Comparison of ENCODE assay signal across 14 cellular contexts in the genomic region with DNA sequence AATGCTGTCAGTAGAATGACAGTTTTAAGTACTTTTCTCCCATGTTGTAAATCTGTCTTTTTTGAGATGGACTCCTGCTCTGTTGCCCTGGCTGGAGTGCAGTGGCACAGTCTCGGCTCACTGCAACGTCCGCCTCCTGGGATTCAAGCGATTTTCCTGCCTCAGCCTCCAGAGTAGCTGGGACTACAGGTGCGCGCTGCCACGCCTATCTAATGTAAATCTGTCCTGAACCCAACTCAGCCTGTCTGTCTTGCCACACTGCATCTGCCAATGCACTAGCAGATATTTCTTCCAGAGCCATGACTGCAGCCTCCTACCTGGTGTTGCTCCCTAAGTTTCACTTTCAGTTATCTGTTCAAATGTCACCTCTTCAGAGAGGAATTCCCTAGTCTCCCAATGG.
DNase-seq lines count a peak whose midpoint lies in the region; ATAC-seq, FAIRE-seq and TF ChIP-seq lines count a peak whose summit lies in the region.
"Had no signal": no experiment of that assay in that cellular context is flagged by ENCODE, and none has a peak within 500 bp of the region (broad histone marks: within the 10 kb centered on the region; RNA-seq: fewer than 3 reads in every experiment).

No MANE protein-coding gene starts in this region.

- DNase-seq in right cardiac atrium (no peak), left cardiac atrium (no peak), adrenal gland (peak in 4 of 7 donors; percentile 7 to 18 (median 12)), HepG2 (ENCODE audit: low spot score) (no peak), GM12892 (ENCODE audit: insufficient read length) (no peak)
- no peak for DNase-seq in activated naive CD4-positive, alpha-beta T cell treated with anti-CD3 and anti-CD28 coated beads, Interleukin-2, amount 50 U/mL, for 16 hours
- no peak for DNase-seq in stimulated activated effector memory CD8-positive, alpha-beta T cell treated with anti-CD3 and anti-CD28 coated beads, Interleukin-12 subunit alpha, Interleukin-12 subunit beta, amount 100 ng/mL, for 72 hours (ENCODE audit: low spot score in 2 of 2)
- DNase-seq: activated CD4-positive, alpha-beta memory T cell treated with anti-CD3 and anti-CD28 coated beads for 36 hours; sigmoid colon; T-cell had no signal

- peaks cover 1% of the 10 kb centered on the region for H3K4me1 ChIP-seq in right cardiac atrium (ENCODE audit: control insufficient read depth, insufficient read depth, low read length)
- H3K4me1 ChIP-seq in adrenal gland (replicated peaks in 1 of 2) = peaks cover 0 to 12% of the 10 kb centered on the region in 2 donors
- H3K4me1 ChIP-seq in HepG2 (ENCODE audit: insufficient read depth, low read length) = no peaks in the 10 kb centered on the region

- TF ChIP-seq POLR2A in adrenal gland (IDR thresholded peaks at IDR 0.05) (no peak), HepG2 (IDR thresholded peaks at IDR 0.05; ENCODE audit: insufficient read depth in 1 of 2, low read depth in 2 of 2, low read length in 2 of 2) (no peak), GM12892 (IDR thresholded peaks at IDR 0.05; ENCODE audit: low read depth, low read length) (no peak)

- peak overlapping the region; percentile 58 for H3K4me2 ChIP-seq in HepG2 (ENCODE audit: low read depth, low read length)

- H3K27me3 ChIP-seq in right cardiac atrium (ENCODE audit: control insufficient read depth, insufficient read depth) (no peaks in the 10 kb centered on the region), adrenal gland (no peaks in the 10 kb centered on the region), HepG2 (ENCODE audit: control insufficient read depth in 1 of 2, insufficient read depth in 2 of 2, low read length in 2 of 2) (no peaks in the 10 kb centered on the region; a peak in 1 of 5 replicates)
- H3K27me3 ChIP-seq: sigmoid colon, tibial nerve had no signal

- TF ChIP-seq CTCF in adrenal gland (IDR thresholded peaks at IDR 0.05) (no peak), HepG2 (CRISPR knock-in tag; IDR thresholded peaks at IDR 0.05) (no peak)

- in situ Hi-C loops in HepG2 (cut with HindIII; ENCODE audit: extremely low pct_ligation_motif_present, low pct_unique_long_range_greater_than_20kb) = no loop called here

- CTCF ChIA-PET in HepG2 (lab: Yijun Ruan, JAX; ENCODE audit: low intra/inter-chr PET ratio, low total read pairs) = no interaction called here

- 72% methylated on average over 7 of the region's 7 CpGs for WGBS in right cardiac atrium
- WGBS in adrenal gland, 4 donors = 44 to 57% (median 47%) methylated on average over 7 of the region's 7 CpGs
- 0% methylated on average over 5 of the region's 7 CpGs for WGBS in HepG2 (ENCODE audit: low lambda C conversion rate)

- H3K36me3 ChIP-seq in adrenal gland (replicated peaks in 1 of 2) (no peaks in the 10 kb centered on the region), HepG2 (replicated peaks in 1 of 2; ENCODE audit: control insufficient read depth in 1 of 2, insufficient read depth in 2 of 2, low read length in 2 of 2) (no peaks in the 10 kb centered on the region)
- H3K36me3 ChIP-seq: sigmoid colon, tibial nerve had no signal

- H3K27ac Mint-ChIP-seq in stimulated activated effector memory CD8-positive, alpha-beta T cell treated with anti-CD3 and anti-CD28 coated beads, Interleukin-12 subunit alpha, Interleukin-12 subunit beta, amount 100 ng/mL, for 72 hours = no peak overlapping the region
- H3K27ac Mint-ChIP-seq: activated CD4-positive, alpha-beta memory T cell treated with anti-CD3 and anti-CD28 coated beads for 36 hours; activated naive CD4-positive, alpha-beta T cell treated with anti-CD3 and anti-CD28 coated beads, Interleukin-2, amount 50 U/mL, for 72 hours; T-cell had no signal

- TF ChIP-seq EP300 in HepG2 (IDR thresholded peaks at IDR 0.05; ENCODE audit: low read depth in 2 of 2, low read length in 2 of 2) (no peak), HepG2 (CRISPR knock-in tag; IDR thresholded peaks at IDR 0.05; ENCODE audit: borderline replicate concordance) (no peak)

- H3K4me3 Mint-ChIP-seq in stimulated activated effector memory CD8-positive, alpha-beta T cell treated with anti-CD3 and anti-CD28 coated beads, Interleukin-12 subunit alpha, Interleukin-12 subunit beta, amount 100 ng/mL, for 72 hours = no peak overlapping the region
- H3K4me3 Mint-ChIP-seq: activated CD4-positive, alpha-beta memory T cell treated with anti-CD3 and anti-CD28 coated beads for 36 hours; T-cell had no signal

- H3K9me3 Mint-ChIP-seq in stimulated activated effector memory CD8-positive, alpha-beta T cell treated with anti-CD3 and anti-CD28 coated beads, Interleukin-12 subunit alpha, Interleukin-12 subunit beta, amount 100 ng/mL, for 72 hours = no peaks in the 10 kb centered on the region
- H3K9me3 Mint-ChIP-seq: activated CD4-positive, alpha-beta memory T cell treated with anti-CD3 and anti-CD28 coated beads for 36 hours; activated naive CD4-positive, alpha-beta T cell treated with anti-CD3 and anti-CD28 coated beads, Interleukin-2, amount 50 U/mL, for 72 hours; T-cell had no signal

- H2AFZ ChIP-seq in HepG2 (ENCODE audit: low read length) = peak overlapping the region; percentile 80

- TF ChIP-seq RAD21 in HepG2 (CRISPR knock-in tag; IDR thresholded peaks at IDR 0.05) = no peak

- H3K9me3 ChIP-seq in right cardiac atrium (ENCODE audit: control insufficient read depth, low read length) = no peaks in the 10 kb centered on the region
- H3K9me3 ChIP-seq in adrenal gland (replicated peaks in 1 of 3) = no peaks in the 10 kb centered on the region
- H3K9me3 ChIP-seq in HepG2 (ENCODE audit: low read length) = no peaks in the 10 kb centered on the region
- H3K9me3 ChIP-seq: sigmoid colon, tibial nerve had no signal

- BruUV-seq in HepG2 (replicated peaks; lab: Mats Ljungman, UMichigan) = no TSS peak

- POLR2A ChIA-PET in HepG2 (lab: Yijun Ruan, JAX) = no interaction called here

- ATAC-seq in right cardiac atrium (no peak), left cardiac atrium (no peak), HepG2 (peak; percentile 91), HG03460 (IDR thresholded peaks at IDR 0.05; ENCODE audit: unreplicated experiment) (no peak)
- no peak for ATAC-seq in stimulated activated effector memory CD8-positive, alpha-beta T cell treated with anti-CD3 and anti-CD28 coated beads, Interleukin-12 subunit alpha, Interleukin-12 subunit beta, amount 100 ng/mL, for 72 hours
- ATAC-seq: activated naive CD4-positive, alpha-beta T cell treated with anti-CD3 and anti-CD28 coated beads, Interleukin-2, amount 50 U/mL, for 72 hours; T-cell had no signal

- no peaks in the 10 kb centered on the region for H3K36me3 Mint-ChIP-seq in stimulated activated effector memory CD8-positive, alpha-beta T cell treated with anti-CD3 and anti-CD28 coated beads, Interleukin-12 subunit alpha, Interleukin-12 subunit beta, amount 100 ng/mL, for 72 hours
- H3K36me3 Mint-ChIP-seq: activated CD4-positive, alpha-beta memory T cell treated with anti-CD3 and anti-CD28 coated beads for 36 hours; activated naive CD4-positive, alpha-beta T cell treated with anti-CD3 and anti-CD28 coated beads, Interleukin-2, amount 50 U/mL, for 72 hours; T-cell had no signal

- H3K4me3 ChIP-seq in right cardiac atrium (ENCODE audit: low read length) = peak overlapping the region; percentile 27
- peak overlapping the region in 3 of 4 donors; percentile 1 to 61 (median 25) for H3K4me3 ChIP-seq in adrenal gland
- peak overlapping the region; percentile 59 to 66 (median 59) for H3K4me3 ChIP-seq in HepG2 (replicated peaks in 1 of 3; ENCODE audit: insufficient read depth in 1 of 3, low read depth in 2 of 3, low read length in 3 of 3)

- intact Hi-C loops in right cardiac atrium (cut with DNase I) (no loop called here), left cardiac atrium (cut with DNase I) (no loop called here), adrenal gland (cut with DNase I) (no loop called here), HepG2 (cut with micrococcal nuclease; ENCODE audit: unreplicated experiment) (loop anchor here (10.0 kb wide), 1 partner anchor 87 kb away; no protein-coding TSS in a partner anchor)

- no peaks in the 10 kb centered on the region for H4K20me1 ChIP-seq in HepG2 (ENCODE audit: insufficient read depth, low read length)

- no peaks in the 10 kb centered on the region for H3K79me2 ChIP-seq in HepG2 (ENCODE audit: insufficient read depth, low read length)

- H3K27ac ChIP-seq in right cardiac atrium (ENCODE audit: low read length) (no peak overlapping the region), adrenal gland (no peak overlapping the region), HepG2 (ENCODE audit: extremely low read length, insufficient read depth, low read length) (no peak overlapping the region)
- H3K27ac ChIP-seq: sigmoid colon, tibial nerve had no signal

- no peaks in the 10 kb centered on the region for H3K4me1 Mint-ChIP-seq in stimulated activated effector memory CD8-positive, alpha-beta T cell treated with anti-CD3 and anti-CD28 coated beads, Interleukin-12 subunit alpha, Interleukin-12 subunit beta, amount 100 ng/mL, for 72 hours
- H3K4me1 Mint-ChIP-seq: T-cell had no signal

- no peak for FAIRE-seq in HepG2 (lab: Jason Lieb, UNC)
- FAIRE-seq in GM12892 (lab: Jason Lieb, UNC) = no peak
- FAIRE-seq: colon had no signal

- H3K9ac ChIP-seq in HepG2 (ENCODE audit: insufficient read depth, low read depth, low read length) = peak overlapping the region; percentile 23; the same call in 1 of the 2 replicates

TF ChIP-seq in HepG2, 621 proteins besides CTCF, POLR2A, EP300 and RAD21 (continues in another document):
- TF ChIP-seq, protein P1, sequence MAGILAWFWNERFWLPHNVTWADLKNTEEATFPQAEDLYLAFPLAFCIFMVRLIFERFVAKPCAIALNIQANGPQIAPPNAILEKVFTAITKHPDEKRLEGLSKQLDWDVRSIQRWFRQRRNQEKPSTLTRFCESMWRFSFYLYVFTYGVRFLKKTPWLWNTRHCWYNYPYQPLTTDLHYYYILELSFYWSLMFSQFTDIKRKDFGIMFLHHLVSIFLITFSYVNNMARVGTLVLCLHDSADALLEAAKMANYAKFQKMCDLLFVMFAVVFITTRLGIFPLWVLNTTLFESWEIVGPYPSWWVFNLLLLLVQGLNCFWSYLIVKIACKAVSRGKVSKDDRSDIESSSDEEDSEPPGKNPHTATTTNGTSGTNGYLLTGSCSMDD (CRISPR knock-in tag; IDR thresholded peaks at IDR 0.05) = no peak
- peak; percentile 46; the same call in 1 of the 2 replicates for TF ChIP-seq IRF2 (CRISPR knock-in tag; IDR thresholded peaks at IDR 0.05)
- no peak for TF ChIP-seq ZNF670 (CRISPR knock-in tag; IDR thresholded peaks at IDR 0.05; ENCODE audit: borderline replicate concordance)
- no peak for TF ChIP-seq EHMT2 (IDR thresholded peaks at IDR 0.05; ENCODE audit: borderline replicate concordance, low read depth, low read length)
- TF ChIP-seq ZSCAN21 (CRISPR knock-in tag; IDR thresholded peaks at IDR 0.05; ENCODE audit: borderline replicate concordance) = no peak
- TF ChIP-seq ZMAT3 (CRISPR knock-in tag; conservative IDR thresholded peaks at IDR 0.05) = no peak
- TF ChIP-seq ZFP36L1 (CRISPR knock-in tag; IDR thresholded peaks at IDR 0.05) = no peak

Comparison
In these comparisons a context has a peak if more than half of its experiments do, and no peak if none do; other contexts are left out.
1. DNase-seq: peak in adrenal gland (4 of 7); none in right cardiac atrium (0 of 3), left cardiac atrium (single experiment), HepG2 (single experiment), GM12892 (single experiment), activated naive CD4-positive, alpha-beta T cell treated with anti-CD3 and anti-CD28 coated beads, Interleukin-2, amount 50 U/mL, for 16 hours (single experiment) and stimulated activated effector memory CD8-positive, alpha-beta T cell treated with anti-CD3 and anti-CD28 coated beads, Interleukin-12 subunit alpha, Interleukin-12 subunit beta, amount 100 ng/mL, for 72 hours (0 of 2).
2. Peak in every context shown above with its lines, with median percentiles within 50 percentile points of each other: H3K4me3 ChIP-seq.